ENCODE assay signal across 8 cellular contexts in genomic region chr15:48507416-48508065, GRCh38.
A peak's percentile ranks its signal among the peaks of the same experiment; 100 is the strongest.
DNase-seq lines count a peak whose midpoint lies in the region; ATAC-seq and TF ChIP-seq lines count a peak whose summit lies in the region.

No MANE protein-coding gene starts in this region.

- no peak overlapping the region for H3K27ac Mint-ChIP-seq in brain

- no peaks in the 10 kb centered on the region for H3K27me3 ChIP-seq in kidney epithelial cell (ENCODE audit: control insufficient read depth, insufficient read depth, low read length)
- H3K27me3 ChIP-seq in transverse colon, result no peaks in the 10 kb centered on the region

- H3K9me3 Mint-ChIP-seq in brain, result peaks cover 0 to 1% (median 0%) of the 10 kb centered on the region in 5 experiments

- H3K36me3 Mint-ChIP-seq in brain, result peaks cover 53% of the 10 kb centered on the region

- intact Hi-C loops in transverse colon (cut with DNase I; ENCODE audit: low total_unique reads), result no loop called here

- H3K36me3 ChIP-seq in kidney epithelial cell (ENCODE audit: control insufficient read depth, insufficient read depth, low read length) (peaks cover 1% of the 10 kb centered on the region), transverse colon (no peaks in the 10 kb centered on the region)

- peak; percentile 81 for ATAC-seq in HG02610 (IDR thresholded peaks at IDR 0.05; ENCODE audit: unreplicated experiment)

- in situ Hi-C loops in transverse colon (cut with MboI; ENCODE audit: low pct_ligation_motif_present in 1 of 4, low pct_unique_long_range_greater_than_20kb in 1 of 4, low sequenced_read_pairs in 3 of 4), result no loop called here

- no peaks in the 10 kb centered on the region for H3K9me3 ChIP-seq in transverse colon

- peak; percentile 64 for DNase-seq in AG10803 (ENCODE audit: low read depth)
- DNase-seq in NCI-H2171 (lab: John Stamatoyannopoulos, UW), result peak; percentile 6
- DNase-seq in kidney epithelial cell (ENCODE audit: low read depth), result peak; percentile 16
- DNase-seq in transverse colon, result no peak
- no peak for DNase-seq in NCI-H2107 treated with DMSO at 0.1 percent for 48 hours (lab: John Stamatoyannopoulos, UW; ENCODE audit: unreplicated experiment)

- peak; percentile 72 for TF ChIP-seq CTCF in AG10803 (conservative IDR thresholded peaks at IDR 0.05; ENCODE audit: low read length)
- TF ChIP-seq CTCF in GM12872 (IDR thresholded peaks at IDR 0.05; ENCODE audit: insufficient read depth, low read depth, low read length), result peak; percentile 93
- TF ChIP-seq CTCF in brain (conservative IDR thresholded peaks at IDR 0.05), result peak; percentile 47 to 65
- TF ChIP-seq CTCF in kidney epithelial cell (IDR thresholded peaks at IDR 0.05; ENCODE audit: insufficient read depth, low read length, poor library complexity, severe bottlenecking), result peak; percentile 69
- TF ChIP-seq CTCF in transverse colon (IDR thresholded peaks at IDR 0.05), result peak; percentile 36 to 60 (median 49)

- no peak for TF ChIP-seq EP300 in transverse colon (IDR thresholded peaks at IDR 0.05; ENCODE audit: low read depth)

- H3K27me3 Mint-ChIP-seq in brain, result no peaks in the 10 kb centered on the region

- H3K4me3 Mint-ChIP-seq in brain, result no peak overlapping the region

- H3K4me3 ChIP-seq in AG10803 (ENCODE audit: low read length), result no peak overlapping the region
- no peak overlapping the region for H3K4me3 ChIP-seq in kidney epithelial cell (ENCODE audit: low read depth, low read length)
- H3K4me3 ChIP-seq in transverse colon, result no peak overlapping the region

- no peaks in the 10 kb centered on the region for H3K4me1 ChIP-seq in transverse colon

- 22 to 48% methylated on average over 2 of the region's 2 CpGs for WGBS in transverse colon (ENCODE audit: low coverage in 1 of 2), 2 donors

- no peak overlapping the region for H3K27ac ChIP-seq in transverse colon

- H3K4me1 Mint-ChIP-seq in brain, result no peaks in the 10 kb centered on the region

- TF ChIP-seq POLR2A in transverse colon (IDR thresholded peaks at IDR 0.05), result no peak

Comparison
In these comparisons a context has a peak if more than half of its experiments do, and no peak if none do; other contexts are left out.
1. DNase-seq: peak in AG10803 (single experiment), NCI-H2171 (single experiment) and kidney epithelial cell (single experiment); none in transverse colon (single experiment) and NCI-H2107 treated with DMSO at 0.1 percent for 48 hours (single experiment).
2. Peak in every context shown above with its lines, with median percentiles within 50 percentile points of each other: CTCF ChIP-seq.